Comparison of ENCODE assay signal across 1 cellular context in genomic region chr7:138456220-138456619, GRCh38.
TF ChIP-seq lines count a peak whose summit lies in the region.

No MANE protein-coding gene starts in this region.

TF ChIP-seq in K562, 482 proteins besides CTCF, POLR2A, EP300 and RAD21:
- TF ChIP-seq ZNF121 (CRISPR knock-in tag; conservative IDR thresholded peaks at IDR 0.05) (peak; percentile 40; the same call in 1 of the 2 replicates), IRF1 (CRISPR knock-in tag; IDR thresholded peaks at IDR 0.05; ENCODE audit: borderline replicate concordance) (no peak)
TF ChIP-seq in K562: peak in this region for 1.
